In the genomic region with DNA sequence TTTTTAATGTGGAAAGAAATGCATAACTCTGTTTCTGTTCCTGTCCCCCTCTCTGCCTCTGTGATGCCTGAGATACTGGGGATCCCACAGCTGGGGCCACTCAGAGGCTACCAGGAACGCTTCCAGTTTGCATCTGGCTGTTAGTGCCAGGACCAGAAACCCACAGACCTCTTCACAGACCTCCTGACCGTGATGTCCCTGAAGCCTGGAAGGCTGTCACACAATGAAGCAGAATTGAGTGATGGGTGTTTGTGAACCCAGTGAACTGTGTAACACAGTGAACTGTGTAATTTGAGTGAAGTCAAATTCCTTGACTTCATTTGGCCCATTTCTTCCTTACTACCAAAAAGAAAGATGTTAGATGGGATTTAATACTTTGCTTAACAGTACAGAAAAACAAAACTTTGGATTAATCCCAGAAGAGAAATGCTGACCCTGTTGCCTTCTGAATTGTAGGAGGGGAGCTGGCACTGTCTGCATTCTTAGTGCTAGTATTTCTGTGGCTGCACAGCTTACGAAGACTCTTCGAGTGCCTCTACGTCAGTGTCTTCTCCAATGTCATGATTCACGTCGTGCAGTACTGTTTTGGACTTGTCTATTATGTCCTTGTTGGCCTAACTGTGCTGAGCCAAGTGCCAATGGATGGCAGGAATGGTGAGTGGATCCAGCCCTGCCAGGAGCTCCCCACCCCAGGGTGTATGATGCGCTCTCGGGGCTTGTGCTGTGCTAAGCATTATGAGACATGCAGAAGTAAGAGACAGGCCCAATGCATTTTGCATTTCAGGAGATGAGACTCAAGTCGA, we compare ENCODE assay signal across 18 cellular contexts. TPM values are rescaled to one million over a fixed set of nuclear protein-coding genes. Genes with fewer than 3 reads are reported as not detected.
A peak's percentile ranks its signal among the peaks of the same experiment; 100 is the strongest.
DNase-seq lines count a peak whose midpoint lies in the region; ATAC-seq, FAIRE-seq and TF ChIP-seq lines count a peak whose summit lies in the region.
"Had no signal": no experiment of that assay in that cellular context is flagged by ENCODE, and none has a peak within 500 bp of the region (broad histone marks: within the 10 kb centered on the region; RNA-seq: fewer than 3 reads in every experiment).

No MANE protein-coding gene starts in this region.

- CTCF ChIA-PET in endothelial cell of umbilical vein (lab: Charles Lee): interaction anchor here (1.0 to 3.3 kb wide), 2 partner anchors 17 to 22 kb away, joined by 3 to 9 read pairs; no protein-coding TSS in a partner anchor

- H3K4me1 ChIP-seq in endothelial cell of umbilical vein (ENCODE audit: control insufficient read depth, extremely low read depth, insufficient read depth, low read length) (peaks cover 15% of the 10 kb centered on the region), mesenchymal stem cell (ENCODE audit: control insufficient read depth, insufficient read depth, low read depth, low read length) (peaks cover 13% of the 10 kb centered on the region), aorta (ENCODE audit: control insufficient read depth in 1 of 2, insufficient read depth in 2 of 2, low read length in 2 of 2) (no peaks in the 10 kb centered on the region), mucosa of descending colon (ENCODE audit: low read depth) (peaks cover 5% of the 10 kb centered on the region)

- H3K79me1 ChIP-seq in mesenchymal stem cell (replicated peaks; ENCODE audit: low read length, poor library complexity, severe bottlenecking): no peaks in the 10 kb centered on the region

- dilution Hi-C loops in endothelial cell of umbilical vein (cut with MboI; ENCODE audit: extremely low pct_ligation_motif_present, low sequenced_read_pairs): no loop called here

- no peaks in the 10 kb centered on the region for H3K79me2 ChIP-seq in endothelial cell of umbilical vein (ENCODE audit: control insufficient read depth, insufficient read depth, low read length)

- H3K4ac ChIP-seq in mesenchymal stem cell (ENCODE audit: low read depth in 1 of 2, low read length in 2 of 2): no peak overlapping the region

- DNase-seq in SK-N-MC (ENCODE audit: low read depth, low spot score) (no peak), endothelial cell of umbilical vein (ENCODE audit: low read depth, low spot score) (no peak), mesenchymal stem cell (no peak), sciatic nerve (ENCODE audit: low spot score) (no peak), aorta (no peak), Kasumi-1 (lab: John Stamatoyannopoulos, UW) (no peak), mucosa of descending colon (no peak), MV-4-11 (lab: John Stamatoyannopoulos, UW) (no peak)
- DNase-seq: activated CD4-positive, CD25-positive, alpha-beta regulatory T cell; GDM1; naive B cell; NCI-H345; NK-92 treated with Interleukin-12 subunit alpha and Interleukin-12 subunit beta, amount 100 ng/mL, for 24 hours; right cardiac atrium; stimulated activated CD4-positive, alpha-beta T cell treated with anti-CD3 and anti-CD28 coated beads, Interleukin-2, amount 100 ng/mL, for 24 hours; T-cell had no signal

- H3K14ac ChIP-seq in mesenchymal stem cell (ENCODE audit: low read length in 2 of 2): no peak overlapping the region

- no peaks in the 10 kb centered on the region for H3K9me1 ChIP-seq in endothelial cell of umbilical vein (replicated peaks; ENCODE audit: control insufficient read depth, extremely low read depth, insufficient read depth, low read length)

- H3K4me2 ChIP-seq in endothelial cell of umbilical vein (ENCODE audit: insufficient read depth, low read length): no peak overlapping the region
- no peak overlapping the region for H3K4me2 ChIP-seq in mesenchymal stem cell (ENCODE audit: low read length, poor library complexity, severe bottlenecking)

- no peak overlapping the region for H4K8ac ChIP-seq in mesenchymal stem cell (ENCODE audit: low read length)

- no peak overlapping the region for H2BK12ac ChIP-seq in mesenchymal stem cell (ENCODE audit: low read length in 2 of 2)

- TF ChIP-seq CTCF in endothelial cell of umbilical vein (IDR thresholded peaks at IDR 0.05; ENCODE audit: extremely low read depth in 1 of 2, insufficient read depth in 1 of 2, low read depth in 1 of 2, low read length in 2 of 2) (no peak), mucosa of descending colon (IDR thresholded peaks at IDR 0.05) (no peak)

- H3K9me3 ChIP-seq in SK-N-MC (ENCODE audit: low read depth, low read length) (no peaks in the 10 kb centered on the region), endothelial cell of umbilical vein (replicated peaks; ENCODE audit: control insufficient read depth, insufficient read depth, low read length) (no peaks in the 10 kb centered on the region), mesenchymal stem cell (ENCODE audit: control insufficient read depth, low read length) (no peaks in the 10 kb centered on the region), aorta (ENCODE audit: control insufficient read depth, low read length) (no peaks in the 10 kb centered on the region), mucosa of descending colon (no peaks in the 10 kb centered on the region)
- H3K9me3 ChIP-seq: suprapubic skin had no signal

- WGBS in mesenchymal stem cell: 91% methylated on average over 10 of the region's 10 CpGs
- 77 to 78% methylated on average over 10 of the region's 10 CpGs for WGBS in aorta, 2 donors

- intact Hi-C loops in endothelial cell of umbilical vein (cut with micrococcal nuclease): loop anchor here (5.0 kb wide), 1 partner anchor 33 kb away; the partner anchor contains the start of gene TMEM165
- intact Hi-C loops in sciatic nerve (cut with DNase I): no loop called here
- intact Hi-C loops in aorta (cut with DNase I): no loop called here
- intact Hi-C loops in mucosa of descending colon (cut with DNase I, micrococcal nuclease): no loop called here

- no peak for FAIRE-seq in endothelial cell of umbilical vein (lab: Jason Lieb, UNC)
- FAIRE-seq: GM12892 had no signal

- ATAC-seq in sciatic nerve (peak; percentile 47), aorta (ENCODE audit: low FRiP score) (no peak), mucosa of descending colon (no peak)
- ATAC-seq: T-cell had no signal

- no peak overlapping the region for H2AK5ac ChIP-seq in mesenchymal stem cell (ENCODE audit: low read length, severe bottlenecking)

- no peak overlapping the region for H3K23ac ChIP-seq in mesenchymal stem cell (ENCODE audit: low read length in 2 of 2)

- no peaks in the 10 kb centered on the region for H3K27me3 ChIP-seq in endothelial cell of umbilical vein (ENCODE audit: control insufficient read depth in 2 of 2, insufficient read depth in 2 of 2, low read length in 2 of 2)
- no peaks in the 10 kb centered on the region for H3K27me3 ChIP-seq in mesenchymal stem cell (ENCODE audit: control insufficient read depth in 1 of 2, insufficient read depth in 1 of 2, low read length in 2 of 2)
- H3K27me3 ChIP-seq in aorta (ENCODE audit: control insufficient read depth in 1 of 2, insufficient read depth in 2 of 2, low read length in 1 of 2): no peaks in the 10 kb centered on the region
- H3K27me3 ChIP-seq: suprapubic skin had no signal

- H3K9ac ChIP-seq in SK-N-MC (ENCODE audit: insufficient read length): no peak overlapping the region
- H3K9ac ChIP-seq in endothelial cell of umbilical vein (replicated peaks; ENCODE audit: extremely low read depth, insufficient read depth, low read length): no peak overlapping the region
- no peak overlapping the region for H3K9ac ChIP-seq in mesenchymal stem cell (ENCODE audit: low read length)

- peaks cover 66% of the 10 kb centered on the region for H3K36me3 ChIP-seq in SK-N-MC (ENCODE audit: insufficient read depth, low read length)
- no peaks in the 10 kb centered on the region for H3K36me3 ChIP-seq in endothelial cell of umbilical vein (ENCODE audit: control insufficient read depth in 2 of 2, extremely low read depth in 1 of 2, insufficient read depth in 2 of 2, low read length in 2 of 2)
- H3K36me3 ChIP-seq in mesenchymal stem cell (ENCODE audit: control insufficient read depth in 1 of 2, insufficient read depth in 2 of 2, low read depth in 1 of 2, low read length in 2 of 2): peaks cover 0 to 26% of the 10 kb centered on the region in 2 experiments
- peaks cover 0 to 4% of the 10 kb centered on the region in 2 donors for H3K36me3 ChIP-seq in aorta (ENCODE audit: control insufficient read depth in 1 of 2, insufficient read depth in 2 of 2, low read length in 1 of 2)
- H3K36me3 ChIP-seq in mucosa of descending colon (ENCODE audit: low read depth): no peaks in the 10 kb centered on the region

- no peak for TF ChIP-seq POLR2A in endothelial cell of umbilical vein (IDR thresholded peaks at IDR 0.05; ENCODE audit: low read depth, low read length)

- H2BK15ac ChIP-seq in mesenchymal stem cell (ENCODE audit: low read depth, poor library complexity, severe bottlenecking): no peak overlapping the region

- no TSS peak for BruUV-seq in endothelial cell of umbilical vein (replicated peaks; lab: Mats Ljungman, UMichigan)

- 0 out of 2 replicates have a peak overlapping the region, but pooled peaks have one; percentile 36 for H3K27ac ChIP-seq in SK-N-MC
- H3K27ac ChIP-seq in endothelial cell of umbilical vein (ENCODE audit: insufficient read depth, low read depth, low read length): peak overlapping the region; percentile 84
- peak overlapping the region; percentile 6 for H3K27ac ChIP-seq in mesenchymal stem cell (ENCODE audit: low read length, poor library complexity, severe bottlenecking)
- H3K27ac ChIP-seq in aorta (ENCODE audit: low read depth in 1 of 2, low read length in 2 of 2): no peak overlapping the region
- H3K27ac ChIP-seq: suprapubic skin had no signal

- H4K20me1 ChIP-seq in endothelial cell of umbilical vein (replicated peaks; ENCODE audit: control insufficient read depth, extremely low read depth, insufficient read depth, low read length): no peaks in the 10 kb centered on the region

- no peak overlapping the region for H3K18ac ChIP-seq in mesenchymal stem cell (ENCODE audit: low read depth in 1 of 2, low read length in 2 of 2)

- no peak overlapping the region for H2BK5ac ChIP-seq in mesenchymal stem cell (ENCODE audit: low read depth, low read length, poor library complexity, severe bottlenecking)

- POLR2A ChIA-PET in endothelial cell of umbilical vein (lab: Charles Lee): interaction anchor here (0.6 kb wide), 1 partner anchor 1023 kb away, joined by 3 read pairs; no protein-coding TSS in a partner anchor

- H3K4me3 ChIP-seq in SK-N-MC: no peak overlapping the region
- no peak overlapping the region for H3K4me3 ChIP-seq in endothelial cell of umbilical vein (replicated peaks in 1 of 3; ENCODE audit: insufficient read depth in 1 of 3, low read depth in 1 of 3, low read length in 3 of 3)
- H3K4me3 ChIP-seq in mesenchymal stem cell (ENCODE audit: insufficient read depth in 1 of 2, low read depth in 1 of 2, low read length in 2 of 2): no peak overlapping the region
- H3K4me3 ChIP-seq in aorta (ENCODE audit: low read length in 2 of 2): no peak overlapping the region
- no peak overlapping the region for H3K4me3 ChIP-seq in mucosa of descending colon
- H3K4me3 ChIP-seq: suprapubic skin had no signal

- peak overlapping the region; percentile 27 for H4K91ac ChIP-seq in mesenchymal stem cell (ENCODE audit: low read length)

- H2AFZ ChIP-seq in endothelial cell of umbilical vein (ENCODE audit: low read depth, low read length) (no peak overlapping the region), mesenchymal stem cell (ENCODE audit: low read depth, low read length) (no peak overlapping the region)

- H2BK120ac ChIP-seq in mesenchymal stem cell (ENCODE audit: low read depth, low read length): no peak overlapping the region

RNA-seq across cellular contexts. Expression of gene SRD5A3, which starts 17.8 kb away (rescaled TPM):
- total RNA-seq in endothelial cell of umbilical vein: 24.3 and 30.4 TPM in 2 replicates
- polyA plus RNA-seq in endothelial cell of umbilical vein: 23.6 and 29.0 TPM in 2 replicates
- 19.4 and 22.3 TPM in 2 replicates for polyA plus RNA-seq in endothelial cell of umbilical vein (2011; cell fraction: cytosol; rRNA removed)
- 8.9 and 9.2 TPM in 2 replicates for polyA plus RNA-seq in endothelial cell of umbilical vein (2011; cell fraction: nucleus; rRNA removed)
- polyA plus RNA-seq in endothelial cell of umbilical vein (2012): 17.0 and 23.7 TPM in 2 replicates
- 36.5 and 44.5 TPM in 2 replicates for polyA minus RNA-seq in endothelial cell of umbilical vein
- polyA minus RNA-seq in endothelial cell of umbilical vein (2011; cell fraction: cytosol; rRNA and poly(A)+ RNA removed): 16.2 TPM
- 4.1 and 4.4 TPM in 2 replicates for polyA minus RNA-seq in endothelial cell of umbilical vein (2011; cell fraction: nucleus; rRNA and poly(A)+ RNA removed)
- 15.1 TPM for polyA plus RNA-seq in mesenchymal stem cell (2013, experiment 1 of 2)
- polyA plus RNA-seq in mesenchymal stem cell (2013, experiment 2 of 2): 15.2 TPM
- total RNA-seq in sciatic nerve: 14.6 TPM
- total RNA-seq in aorta: 10 to 100 TPM in 1 of 2 donors, 1 to 10 TPM in 1; 8.4 to 11.7 TPM
- 1 to 10 TPM; 6.1 to 7.8 TPM for polyA plus RNA-seq in aorta
- 10 to 100 TPM in 2 of 3 donors, 1 to 10 TPM in 1; 5.9 to 14.7 (median 14.0) TPM for total RNA-seq in mucosa of descending colon

RNA-seq across cellular contexts. Expression of gene TMEM165, which starts 31.9 kb away (rescaled TPM):
- total RNA-seq in endothelial cell of umbilical vein: 159 and 177 TPM in 2 replicates
- polyA plus RNA-seq in endothelial cell of umbilical vein: 144 and 188 TPM in 2 replicates
- 71.6 and 82.9 TPM in 2 replicates for polyA plus RNA-seq in endothelial cell of umbilical vein (2011; cell fraction: cytosol; rRNA removed)
- 224 and 301 TPM in 2 replicates for polyA plus RNA-seq in endothelial cell of umbilical vein (2011; cell fraction: nucleus; rRNA removed)
- polyA plus RNA-seq in endothelial cell of umbilical vein (2012): 67.9 and 96.6 TPM in 2 replicates
- polyA minus RNA-seq in endothelial cell of umbilical vein: 376 and 416 TPM in 2 replicates
- polyA minus RNA-seq in endothelial cell of umbilical vein (2011; cell fraction: cytosol; rRNA and poly(A)+ RNA removed): 58.4 TPM
- 216 and 313 TPM in 2 replicates for polyA minus RNA-seq in endothelial cell of umbilical vein (2011; cell fraction: nucleus; rRNA and poly(A)+ RNA removed)
- 98.0 TPM for polyA plus RNA-seq in mesenchymal stem cell (2013, experiment 1 of 2)
- 99.5 TPM for polyA plus RNA-seq in mesenchymal stem cell (2013, experiment 2 of 2)
- 131 TPM for total RNA-seq in sciatic nerve
- total RNA-seq in aorta: 100 to 1,000 TPM; 183 to 204 TPM
- 10 to 100 TPM; 38.6 to 83.4 TPM for polyA plus RNA-seq in aorta
- 10 to 100 TPM; 56.4 to 85.8 (median 77.6) TPM for total RNA-seq in mucosa of descending colon

Comparison
In these comparisons a context has a peak if more than half of its experiments do, and no peak if none do; other contexts are left out.
1. H3K27ac ChIP-seq: peak in SK-N-MC (single experiment), endothelial cell of umbilical vein (single experiment) and mesenchymal stem cell (single experiment); none in aorta (0 of 2).